In genomic region chr18:28152354-28152753, GRCh38 we compare ENCODE assay signal across 25 cellular contexts. TPM values are rescaled to one million over a fixed set of nuclear protein-coding genes. Genes with fewer than 3 reads are reported as not detected.
DNase-seq lines count a peak whose midpoint lies in the region; ATAC-seq and TF ChIP-seq lines count a peak whose summit lies in the region.
"Had no signal": no experiment of that assay in that cellular context is flagged by ENCODE, and none has a peak within 500 bp of the region (broad histone marks: within the 10 kb centered on the region; RNA-seq: fewer than 3 reads in every experiment).

No MANE protein-coding gene starts in this region.

- H3K9me3 ChIP-seq in iPS-20b (ENCODE audit: insufficient read depth, low read depth, low read length), result no peaks in the 10 kb centered on the region
- H3K9me3 ChIP-seq in parathyroid adenoma (ENCODE audit: control insufficient read depth, low read length), result no peaks in the 10 kb centered on the region
- no peaks in the 10 kb centered on the region for H3K9me3 ChIP-seq in mammary epithelial cell (replicated peaks; ENCODE audit: insufficient read depth, low read length)
- no peaks in the 10 kb centered on the region for H3K9me3 ChIP-seq in prostate gland
- H3K9me3 ChIP-seq: ascending aorta, MG63, thoracic aorta had no signal

- no peaks in the 10 kb centered on the region for H3F3A ChIP-seq in GM23338 (replicated peaks; ENCODE audit: low read depth)

- peak; percentile 66 for ATAC-seq in GM23338
- ATAC-seq: activated T-cell treated with anti-CD3 and anti-CD28 coated beads, Interleukin-2, amount 50 U/mL, for 72 hours had no signal

- H3K79me2 ChIP-seq in GM23338 (replicated peaks; ENCODE audit: insufficient read depth) (peaks cover 11% of the 10 kb centered on the region; the same call in 1 of the 2 replicates), parathyroid adenoma (peaks cover 27% of the 10 kb centered on the region), mammary epithelial cell (ENCODE audit: insufficient read depth, low read length) (no peaks in the 10 kb centered on the region)

- no peak for TF ChIP-seq POLR2A in prostate gland (IDR thresholded peaks at IDR 0.05)

- H2AFZ ChIP-seq in GM23338, result no peak overlapping the region
- peak overlapping the region; percentile 26 for H2AFZ ChIP-seq in parathyroid adenoma
- no peak overlapping the region for H2AFZ ChIP-seq in mammary epithelial cell (ENCODE audit: low read depth, low read length)

- H3K27me3 Mint-ChIP-seq in GM23338 (ENCODE audit: insufficient read depth, low read depth, poor library complexity) (no peaks in the 10 kb centered on the region), chondrocyte (ENCODE audit: low read depth) (no peaks in the 10 kb centered on the region)
- H3K27me3 Mint-ChIP-seq: activated naive CD4-positive, alpha-beta T cell treated with anti-CD3 and anti-CD28 coated beads, Interleukin-2, amount 10 ng/mL, durations not matched to agents 7 days and 5 days; CD4-positive, alpha-beta memory T cell had no signal

- no peak overlapping the region for H3K4me3 ChIP-seq in GM23338
- no peak overlapping the region for H3K4me3 ChIP-seq in iPS-20b (ENCODE audit: low read length)
- no peak overlapping the region for H3K4me3 ChIP-seq in parathyroid adenoma (ENCODE audit: low read depth, low read length)
- H3K4me3 ChIP-seq in mammary epithelial cell (replicated peaks in 1 of 3; ENCODE audit: insufficient read depth in 1 of 3, low read depth in 2 of 3, low read length in 3 of 3), result no peak overlapping the region
- H3K4me3 ChIP-seq in prostate gland, result no peak overlapping the region
- H3K4me3 ChIP-seq: ascending aorta, MG63, thoracic aorta had no signal

- H3K9ac ChIP-seq in iPS-20b (ENCODE audit: low read depth, low read length), result peak overlapping the region; percentile 16; the same call in 1 of the 2 replicates
- no peak overlapping the region for H3K9ac ChIP-seq in parathyroid adenoma
- H3K9ac ChIP-seq in mammary epithelial cell (ENCODE audit: insufficient read depth, low read length), result no peak overlapping the region

- intact Hi-C loops in mammary epithelial cell (cut with micrococcal nuclease), result no loop called here
- intact Hi-C loops in prostate gland (cut with DNase I), result no loop called here

- in situ Hi-C loops in mammary epithelial cell (cut with MboI; ENCODE audit: low sequenced_read_pairs in 2 of 2), result no loop called here

- H3K27ac Mint-ChIP-seq in GM23338 (peak overlapping the region; percentile 3; the same call in 1 of the 2 replicates), chondrocyte (ENCODE audit: unreplicated experiment) (peak overlapping the region; percentile 6)
- H3K27ac Mint-ChIP-seq: activated naive CD4-positive, alpha-beta T cell treated with anti-CD3 and anti-CD28 coated beads, Interleukin-2, amount 10 ng/mL, durations not matched to agents 7 days and 5 days; activated T-cell treated with anti-CD3 and anti-CD28 coated beads, Interleukin-2, amount 50 U/mL, for 72 hours; CD4-positive, alpha-beta memory T cell had no signal

- H3K9me2 ChIP-seq in GM23338 (ENCODE audit: insufficient read depth), result no peaks in the 10 kb centered on the region

- no peak for TF ChIP-seq CTCF in GM23338 (conservative IDR thresholded peaks at IDR 0.05; ENCODE audit: low read depth in 2 of 2)
- no peak for TF ChIP-seq CTCF in chondrocyte (IDR thresholded peaks at IDR 0.05)
- TF ChIP-seq CTCF in parathyroid adenoma (IDR thresholded peaks at IDR 0.05), result no peak
- no peak for TF ChIP-seq CTCF in mammary epithelial cell (conservative IDR thresholded peaks at IDR 0.05 in 1 of 2, IDR thresholded peaks at IDR 0.05 in 1 of 2; ENCODE audit: extremely low read depth in 1 of 2, insufficient read depth in 1 of 2, low read depth in 1 of 2, low read length in 2 of 2)
- no peak for TF ChIP-seq CTCF in prostate gland (IDR thresholded peaks at IDR 0.05)

- H3K4me3 Mint-ChIP-seq in GM23338 (no peak overlapping the region), chondrocyte (ENCODE audit: unreplicated experiment) (no peak overlapping the region)
- H3K4me3 Mint-ChIP-seq: activated naive CD4-positive, alpha-beta T cell treated with anti-CD3 and anti-CD28 coated beads, Interleukin-2, amount 10 ng/mL, durations not matched to agents 7 days and 5 days; activated T-cell treated with anti-CD3 and anti-CD28 coated beads, Interleukin-2, amount 50 U/mL, for 72 hours; CD4-positive, alpha-beta memory T cell had no signal

- H3K36me3 ChIP-seq in GM23338 (ENCODE audit: insufficient read depth) (no peaks in the 10 kb centered on the region), iPS-20b (ENCODE audit: insufficient read depth, low read depth, low read length) (no peaks in the 10 kb centered on the region), parathyroid adenoma (ENCODE audit: control insufficient read depth, insufficient read depth, low read length) (no peaks in the 10 kb centered on the region), mammary epithelial cell (ENCODE audit: insufficient read depth, low read length) (no peaks in the 10 kb centered on the region), prostate gland (no peaks in the 10 kb centered on the region)
- H3K36me3 ChIP-seq: ascending aorta, MG63, thoracic aorta had no signal

- H3K27me3 ChIP-seq in GM23338 (ENCODE audit: insufficient read depth), result no peaks in the 10 kb centered on the region
- no peaks in the 10 kb centered on the region; the same call in 1 of the 2 replicates for H3K27me3 ChIP-seq in iPS-20b (ENCODE audit: insufficient read depth, low read length)
- H3K27me3 ChIP-seq in parathyroid adenoma (ENCODE audit: control insufficient read depth, insufficient read depth, low read length), result no peaks in the 10 kb centered on the region
- no peaks in the 10 kb centered on the region for H3K27me3 ChIP-seq in mammary epithelial cell (ENCODE audit: insufficient read depth, low read length)
- no peaks in the 10 kb centered on the region for H3K27me3 ChIP-seq in prostate gland (replicated peaks; ENCODE audit: insufficient read depth)
- H3K27me3 ChIP-seq: ascending aorta, MG63 had no signal

- no peak overlapping the region for H3K27ac ChIP-seq in GM23338 (ENCODE audit: low read depth)
- no peak overlapping the region for H3K27ac ChIP-seq in iPS-20b (ENCODE audit: low read length)
- peak overlapping the region; percentile 47 for H3K27ac ChIP-seq in parathyroid adenoma
- H3K27ac ChIP-seq in mammary epithelial cell (ENCODE audit: insufficient read depth, low read depth, low read length), result no peak overlapping the region
- H3K27ac ChIP-seq in prostate gland, result no peak overlapping the region
- H3K27ac ChIP-seq: ascending aorta, epithelial cell of prostate, RWPE1 had no signal

- no peaks in the 10 kb centered on the region; the same call in 1 of the 2 replicates for H4K20me1 ChIP-seq in GM23338 (replicated peaks; ENCODE audit: insufficient read depth)
- no peaks in the 10 kb centered on the region for H4K20me1 ChIP-seq in mammary epithelial cell (ENCODE audit: insufficient read depth, low read length)

- H3K4me1 ChIP-seq in GM23338 (ENCODE audit: insufficient read depth) (peaks cover 53% of the 10 kb centered on the region), iPS-20b (ENCODE audit: insufficient read depth, low read length) (peaks cover 53% of the 10 kb centered on the region), parathyroid adenoma (peaks cover 66% of the 10 kb centered on the region), mammary epithelial cell (ENCODE audit: insufficient read depth, low read length) (no peaks in the 10 kb centered on the region), prostate gland (replicated peaks) (no peaks in the 10 kb centered on the region)
- H3K4me1 ChIP-seq: ascending aorta had no signal

- H3K9me3 Mint-ChIP-seq in GM23338 (no peaks in the 10 kb centered on the region), chondrocyte (ENCODE audit: low read depth) (no peaks in the 10 kb centered on the region)

- CTCF ChIA-PET in mammary epithelial cell (lab: Charles Lee; ENCODE audit: low non-redundant PET), result no interaction called here

- dilution Hi-C loops in mammary epithelial cell (cut with HindIII; ENCODE audit: low sequenced_read_pairs), result no loop called here

- WGBS in mammary epithelial cell (ENCODE audit: low coverage, missing lambda C conversion rate), result 75% methylated on average over 4 of the region's 4 CpGs
- WGBS in prostate gland, result 78% methylated on average over 4 of the region's 4 CpGs

- BruUV-seq in mammary epithelial cell (replicated peaks; lab: Mats Ljungman, UMichigan), result no TSS peak

- H3K36me3 Mint-ChIP-seq in GM23338 (ENCODE audit: low read depth), result no peaks in the 10 kb centered on the region
- H3K36me3 Mint-ChIP-seq in chondrocyte (ENCODE audit: low read depth), result no peaks in the 10 kb centered on the region
- H3K36me3 Mint-ChIP-seq: activated naive CD4-positive, alpha-beta T cell treated with anti-CD3 and anti-CD28 coated beads, Interleukin-2, amount 10 ng/mL, durations not matched to agents 7 days and 5 days; CD4-positive, alpha-beta memory T cell had no signal

- DNase-seq in GM23338 (ENCODE audit: low spot score), result peak; percentile 15
- no peak for DNase-seq in chondrocyte (ENCODE audit: low spot score)
- DNase-seq in mammary epithelial cell, result no peak
- no peak for DNase-seq in stimulated activated CD4-positive, alpha-beta T cell treated with anti-CD3 and anti-CD28 coated beads, Interleukin-4, amount 100 ng/mL, for 24 hours
- DNase-seq in superior temporal gyrus (ENCODE audit: extremely low spot score), result no peak
- DNase-seq in prostate gland (ENCODE audit: low spot score), result no peak
- DNase-seq: activated CD4-positive, alpha-beta T cell treated with anti-CD3 and anti-CD28 coated beads for 1 hour; activated CD8-positive, alpha-beta memory T cell treated with anti-CD3 and anti-CD28 coated beads for 24 hours; activated naive CD4-positive, alpha-beta T cell treated with anti-CD3 and anti-CD28 coated beads, Interleukin-2, amount 10 ng/mL, durations not matched to agents 7 days and 5 days; activated T-cell treated with anti-CD3 and anti-CD28 coated beads, Interleukin-2, amount 50 U/mL, for 72 hours; CD4-positive, alpha-beta memory T cell; cortex of kidney; DMS153; foreskin fibroblast; GF-D8; MG63; NCI-H1436 treated with DMSO at 0.1 percent for 48 hours; NCI-H526; stimulated activated CD4-positive, alpha-beta T cell treated with anti-CD3 and anti-CD28 coated beads, Interleukin-15, amount 100 ng/mL, for 24 hours had no signal

- H3K4me1 Mint-ChIP-seq in GM23338 (peaks cover 41% of the 10 kb centered on the region), chondrocyte (ENCODE audit: low read depth) (peaks cover 45% of the 10 kb centered on the region)
- H3K4me1 Mint-ChIP-seq: activated naive CD4-positive, alpha-beta T cell treated with anti-CD3 and anti-CD28 coated beads, Interleukin-2, amount 10 ng/mL, durations not matched to agents 7 days and 5 days; CD4-positive, alpha-beta memory T cell had no signal

- H3K4me2 ChIP-seq in GM23338 (peak overlapping the region; percentile 7; the same call in 1 of the 2 replicates), parathyroid adenoma (ENCODE audit: low read length) (no peak overlapping the region), mammary epithelial cell (ENCODE audit: insufficient read depth, low read depth, low read length) (no peak overlapping the region)

RNA-seq across cellular contexts. Expression of gene CDH2, which starts 24.6 kb away (rescaled TPM):
- total RNA-seq in GM23338 (2014; rRNA removed; shearing (Covaris generic)), result 36.9 and 42.6 TPM in 2 replicates
- polyA plus RNA-seq in GM23338 (2016; fragmentation: Nextera tagmentation; extraction: Ambion mirVana) (14.7 and 15.2 TPM in 2 replicates), mammary epithelial cell (not detected)
- total RNA-seq in chondrocyte (175 to 208 TPM (median 198 TPM) in 3 replicates), mammary epithelial cell (10 to 100 TPM in 1 of 2 donors, under 1 TPM in 1; 0.45 to 18.7 TPM), prostate gland (100 to 1,000 TPM in 1 of 2 donors, under 1 TPM in 1; 0.41 to 125 TPM)
- not detected for polyA minus RNA-seq in mammary epithelial cell
- total RNA-seq: CD4-positive, alpha-beta memory T cell had no signal
- polyA plus RNA-seq: CD4-positive, alpha-beta memory T cell had no signal
